ENCODE assay signal across 10 cellular contexts in genomic region chr14:65410640-65411039, GRCh38. TPM values are rescaled to one million over a fixed set of nuclear protein-coding genes. Genes with fewer than 3 reads are reported as not detected.
DNase-seq lines count a peak whose midpoint lies in the region; ATAC-seq, FAIRE-seq and TF ChIP-seq lines count a peak whose summit lies in the region.
"Had no signal": no experiment of that assay in that cellular context is flagged by ENCODE, and none has a peak within 500 bp of the region (broad histone marks: within the 10 kb centered on the region; RNA-seq: fewer than 3 reads in every experiment).

No MANE protein-coding gene starts in this region.

- H3K18ac ChIP-seq in H1 (ENCODE audit: extremely low read depth, low read length) = no peak overlapping the region
- no peak overlapping the region for H3K18ac ChIP-seq in neuronal stem cell (ENCODE audit: low read length)

- 96% methylated on average over 2 of the region's 2 CpGs for WGBS in SK-N-SH (ENCODE audit: low lambda C conversion rate)
- 85% methylated on average over 2 of the region's 2 CpGs; no CpG with 5 or more reads in 1 of the 2 experiments for WGBS in H1 (ENCODE audit: extremely low coverage in 1 of 2, insufficient coverage in 1 of 2, insufficient read length in 1 of 2, insufficient replicate concordance in 2 of 2, low coverage in 1 of 2, low lambda C conversion rate in 2 of 2, missing lambda C conversion rate in 1 of 2), 2 experiments
- no CpG with 5 or more reads among the region's 2 CpGs for WGBS in neuronal stem cell (ENCODE audit: extremely low coverage in 2 of 2, insufficient read length in 2 of 2, insufficient replicate concordance in 1 of 2), 2 donors

- TF ChIP-seq EP300 in SK-N-SH (IDR thresholded peaks at IDR 0.05; ENCODE audit: borderline replicate concordance in 1 of 2, low read depth in 1 of 2, low read length in 1 of 2) = no peak
- no peak for TF ChIP-seq EP300 in H1 (IDR thresholded peaks at IDR 0.05; ENCODE audit: borderline replicate concordance in 1 of 2, low read depth in 2 of 2, low read length in 2 of 2)

- H3K4me2 ChIP-seq in SK-N-SH = no peak overlapping the region; the same call in 1 of the 2 replicates
- peak overlapping the region; percentile 80 for H3K4me2 ChIP-seq in OCI-LY1 (ENCODE audit: low read length)
- no peak overlapping the region for H3K4me2 ChIP-seq in H1 (ENCODE audit: insufficient read depth in 1 of 2, low read depth in 2 of 2, low read length in 2 of 2)
- H3K4me2 ChIP-seq in neuronal stem cell (ENCODE audit: insufficient read depth, low read length, poor library complexity, severe bottlenecking) = no peak overlapping the region

- H3K9me3 ChIP-seq in SK-N-SH (no peaks in the 10 kb centered on the region), OCI-LY1 (ENCODE audit: low read length) (no peaks in the 10 kb centered on the region), H1 (ENCODE audit: insufficient read depth in 2 of 2, low read depth in 1 of 2, low read length in 1 of 2) (no peaks in the 10 kb centered on the region), skeletal muscle tissue (ENCODE audit: control insufficient read depth in 3 of 3, low read length in 3 of 3) (no peaks in the 10 kb centered on the region), neuronal stem cell (replicated peaks in 1 of 2; ENCODE audit: control insufficient read depth in 2 of 2, insufficient read depth in 1 of 2, low read depth in 1 of 2, low read length in 2 of 2) (no peaks in the 10 kb centered on the region)

- no peak overlapping the region for H3K23ac ChIP-seq in H1 (ENCODE audit: insufficient read length)
- no peak overlapping the region for H3K23ac ChIP-seq in neuronal stem cell (ENCODE audit: low read depth, low read length, poor library complexity)

- H2BK5ac ChIP-seq in H1 (ENCODE audit: low read depth, low read length) = no peak overlapping the region
- no peak overlapping the region for H2BK5ac ChIP-seq in neuronal stem cell (ENCODE audit: low read length)

- H2AK5ac ChIP-seq in H1 (ENCODE audit: low read depth, low read length) = no peak overlapping the region
- H2AK5ac ChIP-seq in neuronal stem cell (ENCODE audit: low read depth, low read length) = no peak overlapping the region

- H2BK12ac ChIP-seq in H1 (ENCODE audit: low read depth, low read length) = no peak overlapping the region
- no peak overlapping the region for H2BK12ac ChIP-seq in neuronal stem cell (ENCODE audit: low read length)

- H3K56ac ChIP-seq in H1 (replicated peaks; ENCODE audit: insufficient read length, low read depth, low read length) = no peak overlapping the region

- H3K14ac ChIP-seq in H1 (ENCODE audit: insufficient read length) (no peak overlapping the region), neuronal stem cell (ENCODE audit: low read length) (no peak overlapping the region)

- CTCF ChIA-PET in SK-N-SH (lab: Yijun Ruan, JAX) = interaction anchor here (0.7 to 8.8 kb wide), 6 partner anchors 97 to 549 kb away, joined by 3 to 174 read pairs (median 27); no protein-coding TSS in a partner anchor
- CTCF ChIA-PET in H1 (lab: Charles Lee; ENCODE audit: partially characterized antibody) = interaction anchor here (0.6 to 2.7 kb wide), 8 partner anchors 15 to 645 kb away, joined by 3 to 10 read pairs (median 4); no protein-coding TSS in a partner anchor

- no peak overlapping the region for H2BK15ac ChIP-seq in H1 (ENCODE audit: low read length)
- H2BK15ac ChIP-seq in neuronal stem cell (ENCODE audit: low read length) = no peak overlapping the region

- H3K27ac ChIP-seq in SK-N-SH (ENCODE audit: low read depth in 2 of 2, low read length in 1 of 2) = peak overlapping the region in 1 of 2 experiments; percentile 91; a peak in 2 of 4 replicates
- no peak overlapping the region for H3K27ac ChIP-seq in OCI-LY1 (ENCODE audit: low read depth, low read length, poor library complexity, severe bottlenecking)
- H3K27ac ChIP-seq in H1 (ENCODE audit: low read depth, low read length) = no peak overlapping the region
- H3K27ac ChIP-seq in skeletal muscle tissue (ENCODE audit: low read depth, low read length) = peak overlapping the region; percentile 81
- H3K27ac ChIP-seq in neuronal stem cell (replicated peaks; ENCODE audit: low read length) = no peak overlapping the region

- DNase-seq in SK-N-SH (no peak), H1 (ENCODE audit: low read depth in 1 of 2, low spot score in 2 of 2) (no peak), neuronal stem cell (ENCODE audit: low spot score) (no peak), H7 (no peak), NCI-H1417 (lab: John Stamatoyannopoulos, UW) (no peak)
- DNase-seq: NCI-H2081 had no signal

- H2AFZ ChIP-seq in SK-N-SH (ENCODE audit: low read depth) (peak overlapping the region; percentile 65), OCI-LY1 (ENCODE audit: low read length) (no peak overlapping the region), H1 (ENCODE audit: low read length) (no peak overlapping the region), neuronal stem cell (ENCODE audit: low read length) (no peak overlapping the region)

- TF ChIP-seq CTCF in SK-N-SH (IDR thresholded peaks at IDR 0.05) (no peak), OCI-LY1 (IDR thresholded peaks at IDR 0.05; ENCODE audit: low read length) (no peak), H1 (IDR thresholded peaks at IDR 0.05; ENCODE audit: control extremely low read depth in 1 of 3, insufficient read depth in 1 of 3, low read depth in 1 of 3, low read length in 3 of 3) (no peak)

- no peak for ATAC-seq in SK-N-SH treated with all-trans-retinoic acid at 6 μM for 48 hours

- peaks cover 0 to 6% of the 10 kb centered on the region in 2 experiments; a peak in 2 of 4 replicates for H3K4me1 ChIP-seq in SK-N-SH (ENCODE audit: control insufficient read depth in 1 of 2, insufficient read depth in 2 of 2, low read depth in 1 of 2, low read length in 1 of 2)
- H3K4me1 ChIP-seq in OCI-LY1 (ENCODE audit: insufficient read depth, low read length, severe bottlenecking) = peaks cover 24% of the 10 kb centered on the region
- H3K4me1 ChIP-seq in H1 (replicated peaks in 1 of 4; ENCODE audit: control insufficient read depth in 3 of 4, insufficient read depth in 4 of 4, low read length in 3 of 4) = peaks cover 0 to 5% (median 0%) of the 10 kb centered on the region in 4 experiments; a peak in 1 of 7 replicates
- peaks cover 7 to 10% (median 8%) of the 10 kb centered on the region in 3 donors for H3K4me1 ChIP-seq in skeletal muscle tissue (ENCODE audit: control insufficient read depth in 3 of 3, insufficient read depth in 3 of 3, low read length in 3 of 3)
- peaks cover 0 to 9% of the 10 kb centered on the region in 2 donors for H3K4me1 ChIP-seq in neuronal stem cell (ENCODE audit: control insufficient read depth in 2 of 2, insufficient read depth in 1 of 2, low read depth in 1 of 2, low read length in 2 of 2)

- H3K4ac ChIP-seq in H1 (replicated peaks; ENCODE audit: insufficient read length, low read depth, low read length) = no peak overlapping the region
- no peak overlapping the region for H3K4ac ChIP-seq in neuronal stem cell (ENCODE audit: low read length)

- H4K20me1 ChIP-seq in SK-N-SH (ENCODE audit: insufficient read depth) (no peaks in the 10 kb centered on the region; the same call in 1 of the 2 replicates), OCI-LY1 (ENCODE audit: insufficient read depth, low read length) (no peaks in the 10 kb centered on the region), H1 (replicated peaks in 1 of 2; ENCODE audit: control insufficient read depth in 1 of 2, insufficient read depth in 2 of 2, low read length in 2 of 2) (no peaks in the 10 kb centered on the region)

- no peak overlapping the region for H4K91ac ChIP-seq in H1 (replicated peaks; ENCODE audit: insufficient read length, low read length)
- H4K91ac ChIP-seq in neuronal stem cell (ENCODE audit: low read depth, low read length, poor library complexity) = no peak overlapping the region

- H2BK120ac ChIP-seq in H1 (replicated peaks; ENCODE audit: low read depth, low read length) (no peak overlapping the region), neuronal stem cell (ENCODE audit: low read depth, low read length) (no peak overlapping the region)

- H3K9ac ChIP-seq in SK-N-SH (no peak overlapping the region), OCI-LY1 (ENCODE audit: low read length) (peak overlapping the region; percentile 94; the same call in 1 of the 2 replicates), H1 (replicated peaks in 1 of 4; ENCODE audit: extremely low read depth in 1 of 4, low read depth in 3 of 4, low read length in 3 of 4) (no peak overlapping the region), skeletal muscle tissue (ENCODE audit: low read depth in 1 of 3, low read length in 3 of 3) (no peak overlapping the region), neuronal stem cell (ENCODE audit: low read depth, low read length, poor library complexity) (no peak overlapping the region)

- H2BK20ac ChIP-seq in H1 (ENCODE audit: low read length) = no peak overlapping the region

- H3K79me2 ChIP-seq in SK-N-SH (ENCODE audit: insufficient read depth) (peaks cover 28% of the 10 kb centered on the region), OCI-LY1 (ENCODE audit: insufficient read depth, low read length) (peaks cover 26% of the 10 kb centered on the region), H1 (ENCODE audit: control insufficient read depth in 1 of 2, insufficient read depth in 2 of 2, low read length in 2 of 2) (peaks cover 0 to 22% of the 10 kb centered on the region in 2 experiments; a peak in 2 of 4 replicates)

- no peak for TF ChIP-seq RAD21 in SK-N-SH (IDR thresholded peaks at IDR 0.05; ENCODE audit: low read length)
- TF ChIP-seq RAD21 in H1 (IDR thresholded peaks at IDR 0.05 in 1 of 2, conservative IDR thresholded peaks at IDR 0.05 in 1 of 2; ENCODE audit: low read depth in 2 of 2, low read length in 2 of 2) = no peak

- H4K5ac ChIP-seq in H1 (ENCODE audit: insufficient read length, low read depth, low read length) = no peak overlapping the region

- H3F3A ChIP-seq in SK-N-SH (replicated peaks; ENCODE audit: insufficient read depth) (peaks cover 10% of the 10 kb centered on the region), OCI-LY1 (ENCODE audit: insufficient read depth, low read length) (0 out of 2 replicates have a peak, but pooled peaks cover 5% of the 10 kb centered on the region)

- POLR2A ChIA-PET in SK-N-SH (lab: Yijun Ruan, JAX) = no interaction called here
- POLR2A ChIA-PET in H1 (lab: Charles Lee; ENCODE audit: partially characterized antibody) = interaction anchor here (1.1 to 1.5 kb wide), 2 partner anchors 128 to 414 kb away, joined by 3 to 4 read pairs; no protein-coding TSS in a partner anchor

- H3K27me3 ChIP-seq in SK-N-SH (ENCODE audit: insufficient read depth) (no peaks in the 10 kb centered on the region), OCI-LY1 (ENCODE audit: insufficient read depth, low read length) (no peaks in the 10 kb centered on the region), H1 (replicated peaks in 1 of 4; ENCODE audit: control insufficient read depth in 3 of 4, extremely low read depth in 1 of 4, insufficient read depth in 3 of 4, low read length in 3 of 4) (no peaks in the 10 kb centered on the region; a peak in 1 of 7 replicates), skeletal muscle tissue (ENCODE audit: control insufficient read depth in 3 of 3, insufficient read depth in 3 of 3, low read length in 3 of 3) (no peaks in the 10 kb centered on the region), neuronal stem cell (ENCODE audit: control insufficient read depth in 3 of 3, insufficient read depth in 3 of 3, low read depth in 1 of 3, low read length in 3 of 3) (no peaks in the 10 kb centered on the region), H7 (ENCODE audit: control insufficient read depth, insufficient read depth, low read length) (peaks cover 3% of the 10 kb centered on the region; the same call in 1 of the 2 replicates)

- H3K79me1 ChIP-seq in H1 (ENCODE audit: low read depth, low read length) (no peaks in the 10 kb centered on the region), neuronal stem cell (ENCODE audit: low read depth, low read length) (no peaks in the 10 kb centered on the region)

- H3K4me3 ChIP-seq in SK-N-SH (ENCODE audit: low read depth in 2 of 2, low read length in 1 of 2) = no peak overlapping the region
- H3K4me3 ChIP-seq in OCI-LY1 (ENCODE audit: low read depth, low read length, poor library complexity, severe bottlenecking) = peak overlapping the region; percentile 90
- H3K4me3 ChIP-seq in H1 (ENCODE audit: extremely low read depth in 1 of 4, insufficient read depth in 2 of 4, low read depth in 3 of 4, low read length in 4 of 4) = no peak overlapping the region
- no peak overlapping the region for H3K4me3 ChIP-seq in skeletal muscle tissue (ENCODE audit: low read length in 3 of 3)
- H3K4me3 ChIP-seq in neuronal stem cell (ENCODE audit: low read length in 2 of 2) = no peak overlapping the region
- no peak overlapping the region for H3K4me3 ChIP-seq in H7 (ENCODE audit: insufficient read depth, low read depth, low read length)

- no peak for TF ChIP-seq POLR2A in H1 (IDR thresholded peaks at IDR 0.05; ENCODE audit: control extremely low read depth in 1 of 2, low read depth in 2 of 2, low read length in 2 of 2)

- H3K23me2 ChIP-seq in H1 (ENCODE audit: low read depth, low read length) = peaks cover 11% of the 10 kb centered on the region

- H3K36me3 ChIP-seq in SK-N-SH (replicated peaks in 1 of 2; ENCODE audit: control insufficient read depth in 1 of 2, insufficient read depth in 2 of 2, low read length in 1 of 2) (no peaks in the 10 kb centered on the region), OCI-LY1 (ENCODE audit: insufficient read depth, low read length) (no peaks in the 10 kb centered on the region), H1 (ENCODE audit: control insufficient read depth in 2 of 4, insufficient read depth in 4 of 4, low read length in 3 of 4) (no peaks in the 10 kb centered on the region), skeletal muscle tissue (ENCODE audit: control insufficient read depth in 3 of 3, insufficient read depth in 3 of 3, low read length in 3 of 3) (no peaks in the 10 kb centered on the region), neuronal stem cell (replicated peaks in 1 of 2; ENCODE audit: control insufficient read depth in 2 of 2, insufficient read depth in 2 of 2, low read length in 2 of 2) (no peaks in the 10 kb centered on the region), H7 (replicated peaks; ENCODE audit: control insufficient read depth, insufficient read depth, low read length) (no peaks in the 10 kb centered on the region)

- no peak for FAIRE-seq in H1 (lab: Jason Lieb, UNC)
- FAIRE-seq: TTC549 had no signal

- H3K9me2 ChIP-seq in SK-N-SH (no peaks in the 10 kb centered on the region), OCI-LY1 (ENCODE audit: low read depth, low read length) (no peaks in the 10 kb centered on the region)

- H4K8ac ChIP-seq in H1 (ENCODE audit: extremely low read depth, insufficient read depth, low read length) (no peak overlapping the region), neuronal stem cell (ENCODE audit: low read depth, low read length) (no peak overlapping the region)

RNA-seq across cellular contexts. Expression of gene FUT8, which starts 1.9 kb away (rescaled TPM):
- 31.7 and 32.4 TPM in 2 replicates for polyA plus RNA-seq in SK-N-SH (2012; rRNA removed)
- polyA plus RNA-seq in SK-N-SH (2012; cell fraction: cytosol; rRNA removed) = 49.6 and 49.7 TPM in 2 replicates
- 10.5 and 23.8 TPM in 2 replicates for polyA plus RNA-seq in SK-N-SH (2012; cell fraction: nucleus; rRNA removed)
- 25.1 and 25.3 TPM in 2 replicates for total RNA-seq in H1 (2021; fragmentation: NEBNext Ultra II Directional; extraction: Animal tissue kit (Norgen Biotek cat#: 25700))
- 8.8 and 10.5 TPM in 2 replicates for polyA plus RNA-seq in H1 (2011; rRNA removed)
- 10.8 TPM for polyA plus RNA-seq in H1 (2011; cell fraction: cytosol; rRNA removed)
- polyA plus RNA-seq in H1 (2011; cell fraction: nucleus; rRNA removed) = 6.0 TPM
- 14.8 to 24.7 TPM (median 18.1 TPM) in 4 replicates for polyA plus RNA-seq in H1 (2012, experiment 1 of 2)
- 2.9 TPM for polyA plus RNA-seq in H1 (2012, experiment 2 of 2)
- 14.4 TPM for polyA plus RNA-seq in H1 (2013, experiment 1 of 2)
- 15.9 TPM for polyA plus RNA-seq in H1 (2013, experiment 2 of 2)
- 32.5 and 36.2 TPM in 2 replicates for polyA minus RNA-seq in H1 (2011; rRNA and poly(A)+ RNA removed)
- 10.7 TPM for polyA minus RNA-seq in H1 (2011; cell fraction: cytosol; rRNA and poly(A)+ RNA removed)
- 37.8 TPM for polyA minus RNA-seq in H1 (2011; cell fraction: nucleus; rRNA and poly(A)+ RNA removed)
- 26.1 TPM for total RNA-seq in skeletal muscle tissue
- polyA plus RNA-seq in neuronal stem cell (2013, experiment 1 of 2) = 52.4 TPM
- polyA plus RNA-seq in neuronal stem cell (2013, experiment 2 of 2) = 53.4 TPM
- 34.9 and 38.5 TPM in 2 replicates for total RNA-seq in H7 (2014; rRNA removed; shearing (Covaris generic))
